In genomic region chr3:12973827-12974226, GRCh38 we compare ENCODE assay signal across 1 cellular context.
TF ChIP-seq lines count a peak whose summit lies in the region.

No MANE protein-coding gene starts in this region.

TF ChIP-seq in GM12878, 131 proteins besides CTCF, POLR2A, EP300 and RAD21 (continued from another document):
- TF ChIP-seq ZBTB11 (CRISPR knock-in tag; IDR thresholded peaks at IDR 0.05) (no peak), IKZF1 (conservative IDR thresholded peaks at IDR 0.05) (peak; percentile 58), SPI1 (IDR thresholded peaks at IDR 0.05; ENCODE audit: borderline replicate concordance, insufficient read depth, low read depth, low read length) (peak; percentile 18; the same call in 1 of the 2 replicates), NFIC (IDR thresholded peaks at IDR 0.05; ENCODE audit: low read depth, low read length) (0 out of 2 replicates have a peak, but pooled peaks have one; percentile 22), NR2F1 (conservative IDR thresholded peaks at IDR 0.05) (peak; percentile 21; the same call in 1 of the 2 replicates), IKZF2 (IDR thresholded peaks at IDR 0.05) (peak; percentile 29 to 42; a peak in 2 of 4 replicates), GATAD2B (conservative IDR thresholded peaks at IDR 0.05; ENCODE audit: low read depth) (0 out of 2 replicates have a peak, but pooled peaks have one; percentile 26)
